Comparison of ENCODE assay signal across 18 cellular contexts in the genomic region with DNA sequence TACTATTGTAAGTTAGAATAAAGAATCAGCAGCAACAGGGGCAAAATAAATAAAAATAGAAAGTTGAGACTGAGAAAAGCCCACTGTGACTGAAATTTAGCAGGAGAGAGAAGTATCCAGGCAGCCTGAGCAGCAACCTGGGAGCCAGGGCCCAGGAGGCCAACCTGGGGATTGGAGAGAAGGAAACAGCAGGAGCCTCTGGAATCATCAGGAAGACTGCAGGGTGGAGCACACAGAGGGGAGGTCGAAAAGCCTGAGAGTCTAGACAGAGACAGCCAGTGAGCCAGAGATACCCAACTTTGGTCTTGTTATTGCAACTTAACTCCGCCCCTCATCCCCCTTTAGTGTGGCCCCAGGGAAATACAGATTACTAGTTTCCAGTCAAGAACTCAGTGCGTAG.
"Had no signal": no experiment of that assay in that cellular context is flagged by ENCODE, and none has a peak within 500 bp of the region (broad histone marks: within the 10 kb centered on the region; RNA-seq: fewer than 3 reads in every experiment).

No MANE protein-coding gene starts in this region.

- H3K36me3 Mint-ChIP-seq: type B pancreatic cell had no signal

- DNase-seq: cerebellar nuclear complex; dermis blood vessel endothelial cell; foreskin keratinocyte; head of caudate nucleus; hypothalamus; immature natural killer cell; kidney; left colon; naive thymus-derived CD4-positive, alpha-beta T cell; nephron progenitor cell; posterior cingulate gyrus; small intestine; stimulated activated CD4-positive, alpha-beta T cell treated with anti-CD3 and anti-CD28 coated beads, Interleukin-12 subunit alpha, Interleukin-12 subunit beta, amount 100 ng/mL, for 4 hours; stimulated activated naive CD8-positive, alpha-beta T cell treated with anti-CD3 and anti-CD28 coated beads, Interleukin-15, Interleukin-2, amounts not matched to agents 100 U/mL and 50 U/mL, for 24 hours; thyroid gland had no signal

- H3K4me1 ChIP-seq: foreskin keratinocyte, suprapubic skin, thyroid gland had no signal

- H3K27ac ChIP-seq: foreskin keratinocyte, neutrophil, suprapubic skin, thyroid gland had no signal

- H3K27me3 ChIP-seq: neutrophil, suprapubic skin, thyroid gland had no signal

- H3K4me1 Mint-ChIP-seq: immature natural killer cell had no signal

- H3K36me3 ChIP-seq: suprapubic skin, thyroid gland had no signal

- H3K9me3 ChIP-seq: neutrophil, suprapubic skin, thyroid gland had no signal

- H3K27ac Mint-ChIP-seq: immature natural killer cell; naive thymus-derived CD4-positive, alpha-beta T cell; nephron progenitor cell; type B pancreatic cell had no signal

- ATAC-seq: foreskin keratinocyte; left colon; naive thymus-derived CD4-positive, alpha-beta T cell; stimulated activated naive CD8-positive, alpha-beta T cell treated with anti-CD3 and anti-CD28 coated beads, Interleukin-15, Interleukin-2, amounts not matched to agents 100 U/mL and 50 U/mL, for 24 hours had no signal

- H3K4me3 Mint-ChIP-seq: immature natural killer cell; naive thymus-derived CD4-positive, alpha-beta T cell; nephron progenitor cell; type B pancreatic cell had no signal

- H3K4me3 ChIP-seq: suprapubic skin, thyroid gland had no signal
